ENCODE assay signal across 3 cellular contexts in genomic region chr12:32879066-32879465, GRCh38. TPM values are rescaled to one million over a fixed set of nuclear protein-coding genes. Genes with fewer than 3 reads are reported as not detected.
"Had no signal": no experiment of that assay in that cellular context is flagged by ENCODE, and none has a peak within 500 bp of the region (broad histone marks: within the 10 kb centered on the region; RNA-seq: fewer than 3 reads in every experiment).

No MANE protein-coding gene starts in this region.

RNA-seq across cellular contexts. Expression of gene PKP2, which starts 17.5 kb away (rescaled TPM):
- total RNA-seq: activated CD4-positive, alpha-beta memory T cell treated with anti-CD3 and anti-CD28 coated beads, Interleukin-2, amount 10 ng/mL, durations not matched to agents 7 days and 5 days; activated CD4-positive, alpha-beta T cell treated with anti-CD3 and anti-CD28 coated beads, Interleukin-2, amount 10 ng/mL, durations not matched to agents 7 days and 5 days; ascending aorta had no signal
